8 cellular contexts compared by ENCODE assay signal in the genomic region with DNA sequence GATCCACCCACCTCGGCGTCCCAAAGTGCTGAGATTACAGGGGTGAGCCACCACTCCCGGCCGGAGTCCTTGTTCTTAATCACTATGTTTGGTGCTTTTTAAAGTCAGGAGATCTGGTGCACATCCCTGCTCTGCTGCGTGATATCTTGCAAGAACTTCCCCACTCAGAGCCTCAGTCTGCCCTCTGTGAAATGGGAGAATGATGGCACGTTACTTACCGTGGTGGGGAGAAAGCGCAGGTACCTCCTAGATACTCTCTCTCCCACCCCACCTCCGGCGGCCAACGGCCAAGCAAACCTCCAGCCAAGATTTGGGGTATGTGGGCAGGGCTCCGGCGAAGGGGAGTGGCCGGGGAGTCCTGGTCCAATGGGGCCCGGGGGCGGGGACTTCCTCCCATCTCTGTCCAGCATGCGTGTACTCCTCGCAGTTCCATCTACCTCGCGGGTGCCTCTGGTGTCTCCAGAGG. TPM values are rescaled to one million over a fixed set of nuclear protein-coding genes. Genes with fewer than 3 reads are reported as not detected.
DNase-seq lines count a peak whose midpoint lies in the region; ATAC-seq and TF ChIP-seq lines count a peak whose summit lies in the region.

A gene (plus strand): TSS at position 424 of the 466 bp plus-strand sequence. CDS start 139 bp downstream, outside the sequence.

- no peak within 1 kb of the TSS for H3K27ac ChIP-seq in thoracic aorta

- H3K27me3 ChIP-seq in thoracic aorta (replicated peaks; ENCODE audit: insufficient read depth): no peaks in the 10 kb centered on the region

- H3K4me1 Mint-ChIP-seq in chondrocyte (ENCODE audit: low read depth) (peaks cover 6% of the 10 kb centered on the region), memory B cell (peaks cover 10% of the 10 kb centered on the region)

- no peaks in the 10 kb centered on the region for H3K9me3 ChIP-seq in thoracic aorta

- H3K4me3 Mint-ChIP-seq in chondrocyte (ENCODE audit: unreplicated experiment) (peak within 1 kb of the TSS; percentile 36), memory B cell (peak within 1 kb of the TSS; percentile 55)

- no peaks in the 10 kb centered on the region for H3K36me3 ChIP-seq in thoracic aorta

- DNase-seq in GM20000 (ENCODE audit: low spot score) (peak; percentile 82), UCSD-AML1 (lab: John Stamatoyannopoulos, UW; ENCODE audit: unreplicated experiment) (peak; percentile 54), chondrocyte (ENCODE audit: low spot score) (no peak), memory B cell (ENCODE audit: low spot score in 2 of 2) (no peak), thoracic aorta (ENCODE audit: low spot score) (no peak), NCI-H1417 treated with DMSO at 0.1 percent for 48 hours (lab: John Stamatoyannopoulos, UW) (no peak)

- H3K27ac Mint-ChIP-seq in chondrocyte (ENCODE audit: unreplicated experiment) (no peak within 1 kb of the TSS), memory B cell (no peak within 1 kb of the TSS)

- ATAC-seq in memory B cell (ENCODE audit: low read depth) (peak; percentile 77), thoracic aorta (ENCODE audit: insufficient number of reproducible peaks, low FRiP score, low read depth) (no peak), HG02610 (IDR thresholded peaks at IDR 0.05; ENCODE audit: unreplicated experiment) (no peak), GM21576 (IDR thresholded peaks at IDR 0.05; ENCODE audit: unreplicated experiment) (no peak)

- no peaks in the 10 kb centered on the region for H3K36me3 Mint-ChIP-seq in chondrocyte (ENCODE audit: low read depth)
- H3K36me3 Mint-ChIP-seq in memory B cell: no peaks in the 10 kb centered on the region

- H3K9me3 Mint-ChIP-seq in chondrocyte (ENCODE audit: low read depth) (no peaks in the 10 kb centered on the region), memory B cell (no peaks in the 10 kb centered on the region)

- peak within 1 kb of the TSS; percentile 45 for H3K4me3 ChIP-seq in thoracic aorta

- H3K4me1 ChIP-seq in thoracic aorta (ENCODE audit: control insufficient read depth in 1 of 2, low read depth in 2 of 2): no peaks in the 10 kb centered on the region

- peaks cover 26% of the 10 kb centered on the region for H3K27me3 Mint-ChIP-seq in chondrocyte (ENCODE audit: low read depth)
- peaks cover 15% of the 10 kb centered on the region for H3K27me3 Mint-ChIP-seq in memory B cell

- TF ChIP-seq CTCF in GM20000 (IDR thresholded peaks at IDR 0.05; ENCODE audit: extremely low read depth, missing control alignments) (no peak), chondrocyte (IDR thresholded peaks at IDR 0.05) (no peak), thoracic aorta (IDR thresholded peaks at IDR 0.05) (no peak)

RNA-seq across cellular contexts. Expression of the gene that starts here (rescaled TPM):
- total RNA-seq in chondrocyte: 0.02 to 0.32 TPM (median 0.26 TPM) in 3 replicates
- 1 to 10 TPM; 3.8 to 4.3 TPM for total RNA-seq in thoracic aorta

Comparison
In these comparisons a context has a peak if more than half of its experiments do, and no peak if none do; other contexts are left out.
1. DNase-seq: peak in GM20000 (single experiment) and UCSD-AML1 (single experiment); none in chondrocyte (single experiment), memory B cell (0 of 2), thoracic aorta (single experiment) and NCI-H1417 treated with DMSO at 0.1 percent for 48 hours (single experiment).